ENCODE assay signal across 3 cellular contexts in genomic region chr14:33700052-33700451, GRCh38.
TF ChIP-seq lines count a peak whose summit lies in the region.

No MANE protein-coding gene starts in this region.

TF ChIP-seq in GM23338, 12 proteins besides CTCF, POLR2A, EP300 and RAD21 (continues in another document):
- TF ChIP-seq CREB1 (CRISPR knock-in tag; IDR thresholded peaks at IDR 0.05; ENCODE audit: low read depth) (no peak), STAT1 (IDR thresholded peaks at IDR 0.05; ENCODE audit: unreplicated experiment) (no peak), ZNF331 (CRISPR knock-in tag; IDR thresholded peaks at IDR 0.05; ENCODE audit: low read depth) (no peak), EZH2 (IDR thresholded peaks at IDR 0.05; ENCODE audit: low read depth, unreplicated experiment) (no peak), POLR2AphosphoS5 (IDR thresholded peaks at IDR 0.05; ENCODE audit: low read depth) (no peak), EZH2phosphoT487 (IDR thresholded peaks at IDR 0.05; ENCODE audit: unreplicated experiment) (no peak), JUNB (IDR thresholded peaks at IDR 0.05; ENCODE audit: unreplicated experiment) (no peak)
- TF ChIP-seq, protein P1, sequence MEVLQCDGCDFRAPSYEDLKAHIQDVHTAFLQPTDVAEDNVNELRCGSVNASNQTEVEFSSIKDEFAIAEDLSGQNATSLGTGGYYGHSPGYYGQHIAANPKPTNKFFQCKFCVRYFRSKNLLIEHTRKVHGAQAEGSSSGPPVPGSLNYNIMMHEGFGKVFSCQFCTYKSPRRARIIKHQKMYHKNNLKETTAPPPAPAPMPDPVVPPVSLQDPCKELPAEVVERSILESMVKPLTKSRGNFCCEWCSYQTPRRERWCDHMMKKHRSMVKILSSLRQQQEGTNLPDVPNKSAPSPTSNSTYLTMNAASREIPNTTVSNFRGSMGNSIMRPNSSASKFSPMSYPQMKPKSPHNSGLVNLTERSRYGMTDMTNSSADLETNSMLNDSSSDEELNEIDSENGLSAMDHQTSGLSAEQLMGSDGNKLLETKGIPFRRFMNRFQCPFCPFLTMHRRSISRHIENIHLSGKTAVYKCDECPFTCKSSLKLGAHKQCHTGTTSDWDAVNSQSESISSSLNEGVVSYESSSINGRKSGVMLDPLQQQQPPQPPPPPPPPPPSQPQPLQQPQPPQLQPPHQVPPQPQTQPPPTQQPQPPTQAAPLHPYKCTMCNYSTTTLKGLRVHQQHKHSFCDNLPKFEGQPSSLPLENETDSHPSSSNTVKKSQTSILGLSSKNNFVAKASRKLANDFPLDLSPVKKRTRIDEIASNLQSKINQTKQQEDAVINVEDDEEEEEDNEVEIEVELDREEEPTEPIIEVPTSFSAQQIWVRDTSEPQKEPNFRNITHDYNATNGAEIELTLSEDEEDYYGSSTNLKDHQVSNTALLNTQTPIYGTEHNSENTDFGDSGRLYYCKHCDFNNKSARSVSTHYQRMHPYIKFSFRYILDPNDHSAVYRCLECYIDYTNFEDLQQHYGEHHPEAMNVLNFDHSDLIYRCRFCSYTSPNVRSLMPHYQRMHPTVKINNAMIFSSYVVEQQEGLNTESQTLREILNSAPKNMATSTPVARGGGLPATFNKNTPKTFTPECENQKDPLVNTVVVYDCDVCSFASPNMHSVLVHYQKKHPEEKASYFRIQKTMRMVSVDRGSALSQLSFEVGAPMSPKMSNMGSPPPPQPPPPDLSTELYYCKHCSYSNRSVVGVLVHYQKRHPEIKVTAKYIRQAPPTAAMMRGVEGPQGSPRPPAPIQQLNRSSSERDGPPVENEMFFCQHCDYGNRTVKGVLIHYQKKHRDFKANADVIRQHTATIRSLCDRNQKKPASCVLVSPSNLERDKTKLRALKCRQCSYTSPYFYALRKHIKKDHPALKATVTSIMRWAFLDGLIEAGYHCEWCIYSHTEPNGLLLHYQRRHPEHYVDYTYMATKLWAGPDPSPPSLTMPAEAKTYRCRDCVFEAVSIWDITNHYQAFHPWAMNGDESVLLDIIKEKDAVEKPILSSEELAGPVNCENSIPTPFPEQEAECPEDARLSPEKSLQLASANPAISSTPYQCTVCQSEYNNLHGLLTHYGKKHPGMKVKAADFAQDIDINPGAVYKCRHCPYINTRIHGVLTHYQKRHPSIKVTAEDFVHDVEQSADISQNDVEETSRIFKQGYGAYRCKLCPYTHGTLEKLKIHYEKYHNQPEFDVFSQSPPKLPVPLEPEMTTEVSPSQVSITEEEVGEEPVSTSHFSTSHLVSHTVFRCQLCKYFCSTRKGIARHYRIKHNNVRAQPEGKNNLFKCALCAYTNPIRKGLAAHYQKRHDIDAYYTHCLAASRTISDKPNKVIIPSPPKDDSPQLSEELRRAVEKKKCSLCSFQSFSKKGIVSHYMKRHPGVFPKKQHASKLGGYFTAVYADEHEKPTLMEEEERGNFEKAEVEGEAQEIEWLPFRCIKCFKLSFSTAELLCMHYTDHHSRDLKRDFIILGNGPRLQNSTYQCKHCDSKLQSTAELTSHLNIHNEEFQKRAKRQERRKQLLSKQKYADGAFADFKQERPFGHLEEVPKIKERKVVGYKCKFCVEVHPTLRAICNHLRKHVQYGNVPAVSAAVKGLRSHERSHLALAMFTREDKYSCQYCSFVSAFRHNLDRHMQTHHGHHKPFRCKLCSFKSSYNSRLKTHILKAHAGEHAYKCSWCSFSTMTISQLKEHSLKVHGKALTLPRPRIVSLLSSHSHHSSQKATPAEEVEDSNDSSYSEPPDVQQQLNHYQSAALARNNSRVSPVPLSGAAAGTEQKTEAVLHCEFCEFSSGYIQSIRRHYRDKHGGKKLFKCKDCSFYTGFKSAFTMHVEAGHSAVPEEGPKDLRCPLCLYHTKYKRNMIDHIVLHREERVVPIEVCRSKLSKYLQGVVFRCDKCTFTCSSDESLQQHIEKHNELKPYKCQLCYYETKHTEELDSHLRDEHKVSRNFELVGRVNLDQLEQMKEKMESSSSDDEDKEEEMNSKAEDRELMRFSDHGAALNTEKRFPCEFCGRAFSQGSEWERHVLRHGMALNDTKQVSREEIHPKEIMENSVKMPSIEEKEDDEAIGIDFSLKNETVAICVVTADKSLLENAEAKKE (CRISPR knock-in tag; IDR thresholded peaks at IDR 0.05), result no peak

TF ChIP-seq in K562, 482 proteins besides CTCF, POLR2A, EP300 and RAD21:
- TF ChIP-seq ZNF316 (IDR thresholded peaks at IDR 0.05) (peak; percentile 20; the same call in 1 of the 2 replicates), MBD1 (CRISPR knock-in tag; IDR thresholded peaks at IDR 0.05) (no peak)

TF ChIP-seq in H1, 55 proteins besides CTCF, POLR2A, EP300 and RAD21:
- TF ChIP-seq, protein P2, sequence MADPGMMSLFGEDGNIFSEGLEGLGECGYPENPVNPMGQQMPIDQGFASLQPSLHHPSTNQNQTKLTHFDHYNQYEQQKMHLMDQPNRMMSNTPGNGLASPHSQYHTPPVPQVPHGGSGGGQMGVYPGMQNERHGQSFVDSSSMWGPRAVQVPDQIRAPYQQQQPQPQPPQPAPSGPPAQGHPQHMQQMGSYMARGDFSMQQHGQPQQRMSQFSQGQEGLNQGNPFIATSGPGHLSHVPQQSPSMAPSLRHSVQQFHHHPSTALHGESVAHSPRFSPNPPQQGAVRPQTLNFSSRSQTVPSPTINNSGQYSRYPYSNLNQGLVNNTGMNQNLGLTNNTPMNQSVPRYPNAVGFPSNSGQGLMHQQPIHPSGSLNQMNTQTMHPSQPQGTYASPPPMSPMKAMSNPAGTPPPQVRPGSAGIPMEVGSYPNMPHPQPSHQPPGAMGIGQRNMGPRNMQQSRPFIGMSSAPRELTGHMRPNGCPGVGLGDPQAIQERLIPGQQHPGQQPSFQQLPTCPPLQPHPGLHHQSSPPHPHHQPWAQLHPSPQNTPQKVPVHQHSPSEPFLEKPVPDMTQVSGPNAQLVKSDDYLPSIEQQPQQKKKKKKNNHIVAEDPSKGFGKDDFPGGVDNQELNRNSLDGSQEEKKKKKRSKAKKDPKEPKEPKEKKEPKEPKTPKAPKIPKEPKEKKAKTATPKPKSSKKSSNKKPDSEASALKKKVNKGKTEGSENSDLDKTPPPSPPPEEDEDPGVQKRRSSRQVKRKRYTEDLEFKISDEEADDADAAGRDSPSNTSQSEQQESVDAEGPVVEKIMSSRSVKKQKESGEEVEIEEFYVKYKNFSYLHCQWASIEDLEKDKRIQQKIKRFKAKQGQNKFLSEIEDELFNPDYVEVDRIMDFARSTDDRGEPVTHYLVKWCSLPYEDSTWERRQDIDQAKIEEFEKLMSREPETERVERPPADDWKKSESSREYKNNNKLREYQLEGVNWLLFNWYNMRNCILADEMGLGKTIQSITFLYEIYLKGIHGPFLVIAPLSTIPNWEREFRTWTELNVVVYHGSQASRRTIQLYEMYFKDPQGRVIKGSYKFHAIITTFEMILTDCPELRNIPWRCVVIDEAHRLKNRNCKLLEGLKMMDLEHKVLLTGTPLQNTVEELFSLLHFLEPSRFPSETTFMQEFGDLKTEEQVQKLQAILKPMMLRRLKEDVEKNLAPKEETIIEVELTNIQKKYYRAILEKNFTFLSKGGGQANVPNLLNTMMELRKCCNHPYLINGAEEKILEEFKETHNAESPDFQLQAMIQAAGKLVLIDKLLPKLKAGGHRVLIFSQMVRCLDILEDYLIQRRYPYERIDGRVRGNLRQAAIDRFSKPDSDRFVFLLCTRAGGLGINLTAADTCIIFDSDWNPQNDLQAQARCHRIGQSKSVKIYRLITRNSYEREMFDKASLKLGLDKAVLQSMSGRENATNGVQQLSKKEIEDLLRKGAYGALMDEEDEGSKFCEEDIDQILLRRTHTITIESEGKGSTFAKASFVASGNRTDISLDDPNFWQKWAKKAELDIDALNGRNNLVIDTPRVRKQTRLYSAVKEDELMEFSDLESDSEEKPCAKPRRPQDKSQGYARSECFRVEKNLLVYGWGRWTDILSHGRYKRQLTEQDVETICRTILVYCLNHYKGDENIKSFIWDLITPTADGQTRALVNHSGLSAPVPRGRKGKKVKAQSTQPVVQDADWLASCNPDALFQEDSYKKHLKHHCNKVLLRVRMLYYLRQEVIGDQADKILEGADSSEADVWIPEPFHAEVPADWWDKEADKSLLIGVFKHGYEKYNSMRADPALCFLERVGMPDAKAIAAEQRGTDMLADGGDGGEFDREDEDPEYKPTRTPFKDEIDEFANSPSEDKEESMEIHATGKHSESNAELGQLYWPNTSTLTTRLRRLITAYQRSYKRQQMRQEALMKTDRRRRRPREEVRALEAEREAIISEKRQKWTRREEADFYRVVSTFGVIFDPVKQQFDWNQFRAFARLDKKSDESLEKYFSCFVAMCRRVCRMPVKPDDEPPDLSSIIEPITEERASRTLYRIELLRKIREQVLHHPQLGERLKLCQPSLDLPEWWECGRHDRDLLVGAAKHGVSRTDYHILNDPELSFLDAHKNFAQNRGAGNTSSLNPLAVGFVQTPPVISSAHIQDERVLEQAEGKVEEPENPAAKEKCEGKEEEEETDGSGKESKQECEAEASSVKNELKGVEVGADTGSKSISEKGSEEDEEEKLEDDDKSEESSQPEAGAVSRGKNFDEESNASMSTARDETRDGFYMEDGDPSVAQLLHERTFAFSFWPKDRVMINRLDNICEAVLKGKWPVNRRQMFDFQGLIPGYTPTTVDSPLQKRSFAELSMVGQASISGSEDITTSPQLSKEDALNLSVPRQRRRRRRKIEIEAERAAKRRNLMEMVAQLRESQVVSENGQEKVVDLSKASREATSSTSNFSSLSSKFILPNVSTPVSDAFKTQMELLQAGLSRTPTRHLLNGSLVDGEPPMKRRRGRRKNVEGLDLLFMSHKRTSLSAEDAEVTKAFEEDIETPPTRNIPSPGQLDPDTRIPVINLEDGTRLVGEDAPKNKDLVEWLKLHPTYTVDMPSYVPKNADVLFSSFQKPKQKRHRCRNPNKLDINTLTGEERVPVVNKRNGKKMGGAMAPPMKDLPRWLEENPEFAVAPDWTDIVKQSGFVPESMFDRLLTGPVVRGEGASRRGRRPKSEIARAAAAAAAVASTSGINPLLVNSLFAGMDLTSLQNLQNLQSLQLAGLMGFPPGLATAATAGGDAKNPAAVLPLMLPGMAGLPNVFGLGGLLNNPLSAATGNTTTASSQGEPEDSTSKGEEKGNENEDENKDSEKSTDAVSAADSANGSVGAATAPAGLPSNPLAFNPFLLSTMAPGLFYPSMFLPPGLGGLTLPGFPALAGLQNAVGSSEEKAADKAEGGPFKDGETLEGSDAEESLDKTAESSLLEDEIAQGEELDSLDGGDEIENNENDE (IDR thresholded peaks at IDR 0.05; ENCODE audit: insufficient replicate concordance, low read length), result no peak
- TF ChIP-seq FOSL1 (IDR thresholded peaks at IDR 0.05; ENCODE audit: insufficient read depth, low read depth, low read length) (no peak), TCF12 (IDR thresholded peaks at IDR 0.05; ENCODE audit: low read depth, low read length) (no peak), TBP (IDR thresholded peaks at IDR 0.05; ENCODE audit: low read depth, low read length) (no peak), YY1 (IDR thresholded peaks at IDR 0.05; ENCODE audit: low read depth, low read length) (no peak), CHD2 (IDR thresholded peaks at IDR 0.05; ENCODE audit: low read length) (no peak), RXRA (IDR thresholded peaks at IDR 0.05; ENCODE audit: insufficient read depth, low read depth, low read length) (no peak), ATF2 (IDR thresholded peaks at IDR 0.05; ENCODE audit: low read length) (no peak), SP4 (IDR thresholded peaks at IDR 0.05; ENCODE audit: low read length) (no peak), ASH2L (IDR thresholded peaks at IDR 0.05; ENCODE audit: low read length) (no peak), SRF (IDR thresholded peaks at IDR 0.05; ENCODE audit: low read depth, low read length) (no peak), USF2 (IDR thresholded peaks at IDR 0.05; ENCODE audit: low read length) (no peak), JUN (IDR thresholded peaks at IDR 0.05; ENCODE audit: low read depth, low read length) (no peak), EZH2 (IDR thresholded peaks at IDR 0.05; ENCODE audit: low read depth, low read length, severe bottlenecking) (no peak), CBX8 (IDR thresholded peaks at IDR 0.05; ENCODE audit: borderline replicate concordance, low read depth, low read length) (no peak), TEAD4 (IDR thresholded peaks at IDR 0.05; ENCODE audit: low read depth, low read length) (no peak), RFX5 (IDR thresholded peaks at IDR 0.05; ENCODE audit: borderline replicate concordance, low read depth, low read length) (no peak), ATF3 (IDR thresholded peaks at IDR 0.05; ENCODE audit: insufficient read depth, low read depth, low read length) (no peak)
- TF ChIP-seq, protein P3, sequence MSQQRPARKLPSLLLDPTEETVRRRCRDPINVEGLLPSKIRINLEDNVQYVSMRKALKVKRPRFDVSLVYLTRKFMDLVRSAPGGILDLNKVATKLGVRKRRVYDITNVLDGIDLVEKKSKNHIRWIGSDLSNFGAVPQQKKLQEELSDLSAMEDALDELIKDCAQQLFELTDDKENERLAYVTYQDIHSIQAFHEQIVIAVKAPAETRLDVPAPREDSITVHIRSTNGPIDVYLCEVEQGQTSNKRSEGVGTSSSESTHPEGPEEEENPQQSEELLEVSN (IDR thresholded peaks at IDR 0.05), result no peak
